In the genomic region with DNA sequence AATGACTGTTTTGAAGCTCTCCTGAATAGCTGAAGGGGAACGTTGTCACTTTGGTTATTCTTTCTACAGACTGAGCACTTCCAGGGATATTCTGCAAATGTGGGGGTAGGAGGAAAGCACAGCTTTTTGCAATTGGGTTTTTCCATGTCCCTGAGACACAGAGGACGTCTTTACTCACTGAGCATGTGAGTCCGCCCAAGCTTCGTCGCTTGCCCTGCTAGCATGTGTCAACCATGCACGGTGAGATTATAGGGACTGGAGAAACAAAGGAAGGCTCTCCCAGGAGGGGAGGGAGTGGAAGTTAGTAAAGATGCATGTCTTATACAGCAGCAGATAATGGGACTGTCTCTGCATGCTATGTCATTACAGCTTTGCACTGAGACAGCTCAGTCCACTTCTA, we compare ENCODE assay signal across 24 cellular contexts.
"Had no signal": no experiment of that assay in that cellular context is flagged by ENCODE, and none has a peak within 500 bp of the region (broad histone marks: within the 10 kb centered on the region; RNA-seq: fewer than 3 reads in every experiment).

No MANE protein-coding gene starts in this region.

- H3K4me3 ChIP-seq: heart right ventricle, hepatocyte, left ventricle myocardium inferior, lung, mucosa of descending colon, psoas muscle, right atrium auricular region, skin epidermis, tibial nerve, uterus had no signal

- H3K4me2 ChIP-seq: hepatocyte had no signal

- H2AFZ ChIP-seq: hepatocyte, parathyroid adenoma had no signal

- H3K27ac Mint-ChIP-seq: mesothelial cell of epicardium; naive thymus-derived CD4-positive, alpha-beta T cell; natural killer cell treated with Interleukin-12 subunit alpha and Interleukin-12 subunit beta and Interleukin-15 and Interleukin-18, amount 100 ng/mL, for 72 hours; stimulated activated naive CD8-positive, alpha-beta T cell treated with anti-CD3 and anti-CD28 coated beads, Interleukin-15, Interleukin-2, amounts not matched to agents 100 ng/mL and 50 ng/mL, for 24 hours; type B pancreatic cell had no signal

- H3K36me3 ChIP-seq: heart right ventricle, left ventricle myocardium inferior, right atrium auricular region, tibial nerve, uterus had no signal

- H3K4me3 Mint-ChIP-seq: mesothelial cell of epicardium; naive thymus-derived CD4-positive, alpha-beta T cell; natural killer cell treated with Interleukin-12 subunit alpha and Interleukin-12 subunit beta and Interleukin-15 and Interleukin-18, amount 100 ng/mL, for 72 hours; stimulated activated naive CD8-positive, alpha-beta T cell treated with anti-CD3 and anti-CD28 coated beads, Interleukin-15, Interleukin-2, amounts not matched to agents 100 ng/mL and 50 ng/mL, for 24 hours; type B pancreatic cell had no signal

- H3K79me2 ChIP-seq: hepatocyte, parathyroid adenoma had no signal

- H3K27ac ChIP-seq: heart right ventricle, hepatocyte, left ventricle myocardium inferior, parathyroid adenoma, psoas muscle, right atrium auricular region, skin epidermis, tibial nerve, uterus had no signal

- H3K9me3 ChIP-seq: heart right ventricle, left ventricle myocardium inferior, mucosa of descending colon, psoas muscle, right atrium auricular region, tibial nerve, uterus had no signal

- H3K27me3 ChIP-seq: hepatocyte, right atrium auricular region, tibial nerve, uterus had no signal

- H3K4me1 Mint-ChIP-seq: mesothelial cell of epicardium; naive thymus-derived CD4-positive, alpha-beta T cell had no signal

- H3K36me3 Mint-ChIP-seq: mesothelial cell of epicardium; natural killer cell treated with Interleukin-12 subunit alpha and Interleukin-12 subunit beta and Interleukin-15 and Interleukin-18, amount 100 ng/mL, for 72 hours; type B pancreatic cell had no signal

- H3K4me1 ChIP-seq: heart right ventricle, parathyroid adenoma, psoas muscle, right atrium auricular region, tibial nerve, uterus had no signal

- DNase-seq: heart right ventricle; islet precursor cell; left ventricle myocardium inferior; mesendoderm; mucosa of descending colon; naive thymus-derived CD4-positive, alpha-beta T cell; psoas muscle; stimulated activated CD4-positive, alpha-beta T cell treated with anti-CD3 and anti-CD28 coated beads, Interleukin-12 subunit alpha, Interleukin-12 subunit beta, amount 100 ng/mL, for 4 hours; stimulated activated CD4-positive, alpha-beta T cell treated with anti-CD3 and anti-CD28 coated beads, Interleukin-15, amount 100 ng/mL, for 24 hours; stimulated activated CD4-positive, alpha-beta T cell treated with anti-CD3 and anti-CD28 coated beads, Interleukin-2, amount 100 ng/mL, for 24 hours; stimulated activated CD4-positive, alpha-beta T cell treated with anti-CD3 and anti-CD28 coated beads, Interleukin-4, amount 100 ng/mL, for 1 hour; stimulated activated naive CD4-positive, alpha-beta T cell; uterus had no signal

- ATAC-seq: heart right ventricle; mucosa of descending colon; naive thymus-derived CD4-positive, alpha-beta T cell; natural killer cell treated with Interleukin-12 subunit alpha and Interleukin-12 subunit beta and Interleukin-15 and Interleukin-18, amount 100 ng/mL, for 72 hours; psoas muscle; sciatic nerve had no signal
